12 cellular contexts compared by ENCODE assay signal in genomic region chr9:108889649-108890067, GRCh38. TPM values are rescaled to one million over a fixed set of nuclear protein-coding genes. Genes with fewer than 3 reads are reported as not detected.
DNase-seq lines count a peak whose midpoint lies in the region; ATAC-seq and TF ChIP-seq lines count a peak whose summit lies in the region.
"Had no signal": no experiment of that assay in that cellular context is flagged by ENCODE, and none has a peak within 500 bp of the region (broad histone marks: within the 10 kb centered on the region; RNA-seq: fewer than 3 reads in every experiment).

No MANE protein-coding gene starts in this region.

- TF ChIP-seq CTCF in GM12864 (IDR thresholded peaks at IDR 0.05; ENCODE audit: low read depth, low read length, missing control alignments) (peak; percentile 4), RWPE1 (conservative IDR thresholded peaks at IDR 0.05; ENCODE audit: low read depth) (no peak), foreskin keratinocyte (conservative IDR thresholded peaks at IDR 0.05) (peak; percentile 54), GM13977 (IDR thresholded peaks at IDR 0.05; ENCODE audit: extremely low read depth, insufficient read depth, missing control alignments) (no peak)

- H3K27ac ChIP-seq in RWPE1 (no peak overlapping the region), foreskin keratinocyte (no peak overlapping the region)
- H3K27ac ChIP-seq: SJSA1 had no signal

- H3K36me3 Mint-ChIP-seq in activated naive CD4-positive, alpha-beta T cell treated with anti-CD3 and anti-CD28 coated beads, Interleukin-2, amount 10 ng/mL, durations not matched to agents 7 days and 5 days: peaks cover 41% of the 10 kb centered on the region
- peaks cover 20% of the 10 kb centered on the region for H3K36me3 Mint-ChIP-seq in activated CD8-positive, alpha-beta memory T cell treated with anti-CD3 and anti-CD28 coated beads, Interleukin-2, amount 10 ng/mL, durations not matched to agents 7 days and 5 days

- H3K4me3 Mint-ChIP-seq in activated naive CD4-positive, alpha-beta T cell treated with anti-CD3 and anti-CD28 coated beads, Interleukin-2, amount 10 ng/mL, durations not matched to agents 7 days and 5 days: no peak overlapping the region
- H3K4me3 Mint-ChIP-seq in activated CD8-positive, alpha-beta memory T cell treated with anti-CD3 and anti-CD28 coated beads, Interleukin-2, amount 10 ng/mL, durations not matched to agents 7 days and 5 days: no peak overlapping the region

- H3K4me3 ChIP-seq in GM12864 (ENCODE audit: low read depth, low read length): no peak overlapping the region
- H3K4me3 ChIP-seq: SJSA1 had no signal

- peak; percentile 36 for ATAC-seq in foreskin keratinocyte
- no peak for ATAC-seq in activated CD8-positive, alpha-beta memory T cell treated with anti-CD3 and anti-CD28 coated beads, Interleukin-2, amount 10 ng/mL, durations not matched to agents 7 days and 5 days

- H3K27me3 Mint-ChIP-seq in activated naive CD4-positive, alpha-beta T cell treated with anti-CD3 and anti-CD28 coated beads, Interleukin-2, amount 10 ng/mL, durations not matched to agents 7 days and 5 days: no peaks in the 10 kb centered on the region
- no peaks in the 10 kb centered on the region for H3K27me3 Mint-ChIP-seq in activated CD8-positive, alpha-beta memory T cell treated with anti-CD3 and anti-CD28 coated beads, Interleukin-2, amount 10 ng/mL, durations not matched to agents 7 days and 5 days

- in situ Hi-C loops in GM13977 (cut with MboI; ENCODE audit: low pct_unique_long_range_greater_than_20kb, low sequenced_read_pairs, unreplicated experiment): no loop called here

- no peaks in the 10 kb centered on the region for H3K27me3 ChIP-seq in foreskin keratinocyte
- H3K27me3 ChIP-seq: SJSA1 had no signal

- H3K27ac Mint-ChIP-seq in activated naive CD4-positive, alpha-beta T cell treated with anti-CD3 and anti-CD28 coated beads, Interleukin-2, amount 10 ng/mL, durations not matched to agents 7 days and 5 days: no peak overlapping the region
- H3K27ac Mint-ChIP-seq in activated CD8-positive, alpha-beta memory T cell treated with anti-CD3 and anti-CD28 coated beads, Interleukin-2, amount 10 ng/mL, durations not matched to agents 7 days and 5 days: no peak overlapping the region

- no peaks in the 10 kb centered on the region for H3K4me1 Mint-ChIP-seq in activated naive CD4-positive, alpha-beta T cell treated with anti-CD3 and anti-CD28 coated beads, Interleukin-2, amount 10 ng/mL, durations not matched to agents 7 days and 5 days
- H3K4me1 Mint-ChIP-seq in activated CD8-positive, alpha-beta memory T cell treated with anti-CD3 and anti-CD28 coated beads, Interleukin-2, amount 10 ng/mL, durations not matched to agents 7 days and 5 days: peaks cover 10% of the 10 kb centered on the region

- peaks cover 11% of the 10 kb centered on the region for H3K4me1 ChIP-seq in foreskin keratinocyte

- no peaks in the 10 kb centered on the region for H3K9me3 Mint-ChIP-seq in activated naive CD4-positive, alpha-beta T cell treated with anti-CD3 and anti-CD28 coated beads, Interleukin-2, amount 10 ng/mL, durations not matched to agents 7 days and 5 days
- no peaks in the 10 kb centered on the region for H3K9me3 Mint-ChIP-seq in activated CD8-positive, alpha-beta memory T cell treated with anti-CD3 and anti-CD28 coated beads, Interleukin-2, amount 10 ng/mL, durations not matched to agents 7 days and 5 days (ENCODE audit: low read depth)

- POLR2A ChIA-PET in RWPE1 (lab: Yijun Ruan, JAX; ENCODE audit: low non-redundant PET): no interaction called here

- DNase-seq in A172 (ENCODE audit: low spot score) (peak; percentile 40), GM12864 (ENCODE audit: low read depth) (no peak), RWPE1 (ENCODE audit: low spot score) (peak; percentile 29), foreskin keratinocyte (peak in 1 of 2 donors; percentile 26), GM13977 (ENCODE audit: low spot score) (no peak)
- no peak for DNase-seq in stimulated activated naive CD4-positive, alpha-beta T cell (lab: John Stamatoyannopoulos, UW)
- DNase-seq in activated naive CD4-positive, alpha-beta T cell treated with anti-CD3 and anti-CD28 coated beads, Interleukin-2, amount 10 ng/mL, durations not matched to agents 7 days and 5 days: no peak
- no peak for DNase-seq in activated CD8-positive, alpha-beta memory T cell treated with anti-CD3 and anti-CD28 coated beads, Interleukin-2, amount 10 ng/mL, durations not matched to agents 7 days and 5 days
- DNase-seq: DMS79, nucleus accumbens had no signal

- CTCF ChIA-PET in RWPE1 (lab: Yijun Ruan, JAX): interaction anchor here (0.5 to 1.0 kb wide), 3 partner anchors 28 to 1406 kb away, joined by 3 to 5 read pairs (median 4); no protein-coding TSS in a partner anchor
- CTCF ChIA-PET in activated naive CD4-positive, alpha-beta T cell treated with anti-CD3 and anti-CD28 coated beads, Interleukin-2, amount 10 ng/mL, durations not matched to agents 7 days and 5 days (lab: Charles Lee): interaction anchor here (2.0 kb wide), 1 partner anchor 64 kb away, joined by 9 read pairs; no protein-coding TSS in a partner anchor
- CTCF ChIA-PET in activated CD8-positive, alpha-beta memory T cell treated with anti-CD3 and anti-CD28 coated beads, Interleukin-2, amount 10 ng/mL, durations not matched to agents 7 days and 5 days (lab: Charles Lee): interaction anchor here (0.8 to 1.1 kb wide), 3 partner anchors 11 to 428 kb away, joined by 3 to 4 read pairs (median 3); no protein-coding TSS in a partner anchor

RNA-seq across cellular contexts. Expression of gene ACTL7A, which starts 27.6 kb away (rescaled TPM):
- total RNA-seq in A172 (2014; rRNA removed; shearing (Covaris generic)): not detected in 2 replicates
- not detected in 2 replicates for total RNA-seq in foreskin keratinocyte
- polyA plus RNA-seq in foreskin keratinocyte: not detected in 2 replicates
- total RNA-seq in activated CD8-positive, alpha-beta memory T cell treated with anti-CD3 and anti-CD28 coated beads, Interleukin-2, amount 10 ng/mL, durations not matched to agents 7 days and 5 days: not detected
- total RNA-seq: epithelial cell of proximal tubule, SJSA1 had no signal

RNA-seq across cellular contexts. Expression of gene ACTL7B, which starts 33.9 kb away (rescaled TPM):
- not detected in 2 replicates for total RNA-seq in A172 (2014; rRNA removed; shearing (Covaris generic))
- not detected in 2 replicates for total RNA-seq in foreskin keratinocyte
- polyA plus RNA-seq in foreskin keratinocyte: not detected in 2 replicates
- not detected for total RNA-seq in activated CD8-positive, alpha-beta memory T cell treated with anti-CD3 and anti-CD28 coated beads, Interleukin-2, amount 10 ng/mL, durations not matched to agents 7 days and 5 days
- total RNA-seq: epithelial cell of proximal tubule, SJSA1 had no signal

RNA-seq across cellular contexts. Expression of gene ELP1, which starts 44.3 kb away (rescaled TPM):
- 37.1 and 40.0 TPM in 2 replicates for total RNA-seq in A172 (2014; rRNA removed; shearing (Covaris generic))
- 33.4 and 39.3 TPM in 2 replicates for total RNA-seq in foreskin keratinocyte
- 14.8 and 17.5 TPM in 2 replicates for polyA plus RNA-seq in foreskin keratinocyte
- total RNA-seq in activated CD8-positive, alpha-beta memory T cell treated with anti-CD3 and anti-CD28 coated beads, Interleukin-2, amount 10 ng/mL, durations not matched to agents 7 days and 5 days: 10 to 100 TPM; 23.9 to 26.1 TPM

RNA-seq across cellular contexts. Expression of gene ABITRAM, which starts 44.5 kb away (rescaled TPM):
- total RNA-seq in A172 (2014; rRNA removed; shearing (Covaris generic)): 13.1 and 15.5 TPM in 2 replicates
- 11.6 and 11.8 TPM in 2 replicates for total RNA-seq in foreskin keratinocyte
- 9.8 and 10.2 TPM in 2 replicates for polyA plus RNA-seq in foreskin keratinocyte
- 1 to 10 TPM; 6.9 to 8.1 TPM for total RNA-seq in activated CD8-positive, alpha-beta memory T cell treated with anti-CD3 and anti-CD28 coated beads, Interleukin-2, amount 10 ng/mL, durations not matched to agents 7 days and 5 days

Comparison
In these comparisons a context has a peak if more than half of its experiments do, and no peak if none do; other contexts are left out.
1. DNase-seq: peak in A172 (single experiment) and RWPE1 (single experiment); none in GM12864 (single experiment), stimulated activated naive CD4-positive, alpha-beta T cell (0 of 6), activated naive CD4-positive, alpha-beta T cell treated with anti-CD3 and anti-CD28 coated beads, Interleukin-2, amount 10 ng/mL, durations not matched to agents 7 days and 5 days (single experiment), GM13977 (single experiment) and activated CD8-positive, alpha-beta memory T cell treated with anti-CD3 and anti-CD28 coated beads, Interleukin-2, amount 10 ng/mL, durations not matched to agents 7 days and 5 days (single experiment).
2. CTCF ChIP-seq: peak in GM12864 (single experiment) and foreskin keratinocyte (single experiment); none in RWPE1 (single experiment) and GM13977 (single experiment).